8 cellular contexts compared by ENCODE assay signal in the genomic region with DNA sequence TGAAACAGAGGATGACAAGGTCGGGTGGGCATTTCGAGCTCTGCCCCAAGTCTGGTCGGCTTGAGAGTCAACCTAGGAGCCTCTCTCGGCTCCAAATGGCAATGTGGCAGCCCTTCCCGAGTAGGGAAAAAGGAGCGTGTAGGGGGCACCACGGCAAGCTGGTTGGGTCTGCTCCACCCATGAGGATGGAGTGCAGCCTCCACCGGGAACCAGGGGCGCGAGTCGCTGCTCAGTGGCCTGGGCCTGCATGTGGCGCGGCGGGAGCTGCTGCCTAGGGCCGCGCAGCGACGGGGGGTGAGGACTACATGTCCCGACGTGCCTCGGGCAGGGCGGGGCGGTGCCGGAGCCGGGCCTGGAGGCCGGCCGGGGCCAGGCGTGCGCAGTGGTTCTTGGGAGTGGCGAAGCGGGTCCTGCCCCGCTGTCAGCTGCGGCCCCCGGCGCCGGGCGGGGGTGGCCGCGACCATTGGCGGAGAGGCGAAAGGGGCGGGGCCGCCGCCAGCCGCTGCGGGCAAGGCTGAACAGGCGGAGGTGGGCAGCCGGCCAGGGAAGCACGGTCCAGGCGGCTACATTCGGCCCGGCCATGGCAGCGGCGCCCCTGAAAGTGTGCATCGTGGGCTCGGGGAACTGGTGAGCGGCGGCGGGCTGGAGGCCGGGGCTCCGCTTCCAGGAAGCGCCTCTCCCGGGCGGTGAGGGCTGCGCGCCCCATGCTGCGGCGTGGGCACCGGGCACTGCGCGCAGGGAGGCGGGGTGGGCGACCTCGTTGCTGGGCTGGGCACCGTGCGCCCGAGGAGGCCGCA. TPM values are rescaled to one million over a fixed set of nuclear protein-coding genes. Genes with fewer than 3 reads are reported as not detected.
DNase-seq lines count a peak whose midpoint lies in the region; ATAC-seq, FAIRE-seq and TF ChIP-seq lines count a peak whose summit lies in the region.

Gene GPD1L (plus strand): TSS at position 489 of the 797 bp plus-strand sequence. CDS start 92 bp downstream, at position 581.

- peaks cover 5% of the 10 kb centered on the region for H3K4me1 ChIP-seq in KMS-11 (ENCODE audit: low read depth, poor library complexity, severe bottlenecking)
- peaks cover 46 to 51% (median 48%) of the 10 kb centered on the region in 4 donors for H3K4me1 ChIP-seq in esophagus muscularis mucosa

- no peak for TF ChIP-seq EP300 in esophagus muscularis mucosa (IDR thresholded peaks at IDR 0.05)

- H3K4me1 Mint-ChIP-seq in activated T-cell treated with anti-CD3 and anti-CD28 coated beads, Interleukin-2, amount 50 U/mL, for 72 hours (ENCODE audit: low read depth): peaks cover 56% of the 10 kb centered on the region

- no peak for TF ChIP-seq POLR2A in esophagus muscularis mucosa (IDR thresholded peaks at IDR 0.05; ENCODE audit: low read depth)

- peak; percentile 51 for DNase-seq in DMS53 treated with DMSO at 0.1 percent for 48 hours (lab: John Stamatoyannopoulos, UW; ENCODE audit: unreplicated experiment)
- peak; percentile 80 for DNase-seq in RCC 7860 (ENCODE audit: low spot score)
- DNase-seq in activated T-cell treated with anti-CD3 and anti-CD28 coated beads, Interleukin-2, amount 50 U/mL, for 72 hours: peak; percentile 95 to 97
- peak; percentile 96 for DNase-seq in esophagus muscularis mucosa (ENCODE audit: extremely low spot score)
- DNase-seq in myocyte (ENCODE audit: low read depth): peak; percentile 96
- peak; percentile 82 to 92 for DNase-seq in stimulated activated CD8-positive, alpha-beta memory T cell treated with anti-CD3 and anti-CD28 coated beads, Interleukin-7, amount 100 ng/mL, for 4 hours (ENCODE audit: low read depth in 2 of 2)

- peak within 1 kb of the TSS; percentile 93 for H2AFZ ChIP-seq in KMS-11 (ENCODE audit: low read depth)

- H3K36me3 ChIP-seq in KMS-11 (ENCODE audit: insufficient read depth): no peaks in the 10 kb centered on the region
- no peaks in the 10 kb centered on the region for H3K36me3 ChIP-seq in esophagus muscularis mucosa

- peak within 1 kb of the TSS; percentile 60 for H3K4me2 ChIP-seq in KMS-11

- WGBS in esophagus muscularis mucosa: 18% methylated on average over 5 of the region's 78 CpGs

- H3K27ac ChIP-seq in KMS-11 (no peak within 1 kb of the TSS), esophagus muscularis mucosa (replicated peaks in 1 of 4) (peak within 1 kb of the TSS; percentile 78 to 92 (median 88))

- peak; percentile 100 for ATAC-seq in GM21786 (IDR thresholded peaks at IDR 0.05; ENCODE audit: unreplicated experiment)
- ATAC-seq in activated T-cell treated with anti-CD3 and anti-CD28 coated beads, Interleukin-2, amount 50 U/mL, for 72 hours (replicated peaks in 1 of 2): peak; percentile 94 to 95

- H3K27me3 ChIP-seq in KMS-11 (ENCODE audit: insufficient read depth, low read depth): no peaks in the 10 kb centered on the region
- no peaks in the 10 kb centered on the region for H3K27me3 ChIP-seq in esophagus muscularis mucosa

- H3K27ac Mint-ChIP-seq in activated T-cell treated with anti-CD3 and anti-CD28 coated beads, Interleukin-2, amount 50 U/mL, for 72 hours: peak within 1 kb of the TSS; percentile 76

- peaks cover 7 to 19% of the 10 kb centered on the region in 2 donors for H3K36me3 Mint-ChIP-seq in activated T-cell treated with anti-CD3 and anti-CD28 coated beads, Interleukin-2, amount 50 U/mL, for 72 hours (ENCODE audit: insufficient read depth in 2 of 2)

- H3K4me3 ChIP-seq in KMS-11 (IDR thresholded peaks at IDR 0.05; ENCODE audit: insufficient read depth, low read depth, low read length) (no peak within 1 kb of the TSS), esophagus muscularis mucosa (peak within 1 kb of the TSS; percentile 83 to 98 (median 88))

- no peak for FAIRE-seq in RCC 7860 (lab: Jason Lieb, UNC)

- peaks cover 7% of the 10 kb centered on the region in 2 donors for H3K9me3 Mint-ChIP-seq in activated T-cell treated with anti-CD3 and anti-CD28 coated beads, Interleukin-2, amount 50 U/mL, for 72 hours

- TF ChIP-seq CTCF in KMS-11 (conservative IDR thresholded peaks at IDR 0.05; ENCODE audit: low read depth, low read length): no peak
- no peak for TF ChIP-seq CTCF in esophagus muscularis mucosa (IDR thresholded peaks at IDR 0.05)

- H3K27me3 Mint-ChIP-seq in activated T-cell treated with anti-CD3 and anti-CD28 coated beads, Interleukin-2, amount 50 U/mL, for 72 hours (ENCODE audit: low read depth): no peaks in the 10 kb centered on the region

- intact Hi-C loops in esophagus muscularis mucosa (cut with DNase I): no loop called here

- peak within 1 kb of the TSS; percentile 88 to 92 for H3K4me3 Mint-ChIP-seq in activated T-cell treated with anti-CD3 and anti-CD28 coated beads, Interleukin-2, amount 50 U/mL, for 72 hours

- peaks cover 0 to 17% (median 12%) of the 10 kb centered on the region in 4 donors for H3K9me3 ChIP-seq in esophagus muscularis mucosa

- H3K79me2 ChIP-seq in KMS-11 (ENCODE audit: insufficient read depth, low read depth): no peaks in the 10 kb centered on the region

- no peaks in the 10 kb centered on the region for H4K20me1 ChIP-seq in KMS-11 (ENCODE audit: insufficient read depth)

- peak within 1 kb of the TSS; percentile 35 for H3K9ac ChIP-seq in KMS-11

RNA-seq across cellular contexts. Expression of gene GPD1L, which starts in this region (rescaled TPM):
- 10 to 100 TPM; 20.6 to 24.2 TPM for total RNA-seq in activated T-cell treated with anti-CD3 and anti-CD28 coated beads, Interleukin-2, amount 50 U/mL, for 72 hours
- 100 to 1,000 TPM in 1 of 4 donors, 10 to 100 TPM in 3; 75.6 to 117 (median 79.7) TPM for total RNA-seq in esophagus muscularis mucosa
- 28.3 and 28.9 TPM in 2 replicates for total RNA-seq in myocyte
- polyA plus RNA-seq in myocyte (2012): 8.6 TPM
